In the genomic region with DNA sequence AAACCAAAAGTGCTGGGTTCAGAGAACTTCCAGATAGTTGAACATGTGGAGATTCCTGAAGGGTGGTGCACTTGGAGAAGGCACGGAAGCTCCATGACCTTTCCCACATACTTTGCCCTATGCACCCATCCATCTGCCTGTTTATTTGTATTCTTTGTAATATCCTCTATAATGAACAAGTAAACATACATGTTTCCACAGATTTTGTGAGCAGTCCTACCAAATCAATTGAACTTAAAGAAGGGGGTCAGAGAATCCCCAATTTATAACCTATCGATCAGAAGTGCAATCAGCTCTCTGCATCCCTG, we compare ENCODE assay signal across 27 cellular contexts.
"Had no signal": no experiment of that assay in that cellular context is flagged by ENCODE, and none has a peak within 500 bp of the region (broad histone marks: within the 10 kb centered on the region; RNA-seq: fewer than 3 reads in every experiment).

No MANE protein-coding gene starts in this region.

- H3K27me3 ChIP-seq: gastrocnemius medialis, right atrium auricular region, stomach, suprapubic skin, tibial artery, upper lobe of right lung had no signal

- ATAC-seq: activated CD8-positive, alpha-beta memory T cell treated with anti-CD3 and anti-CD28 coated beads, Interleukin-2, amount 10 ng/mL, durations not matched to agents 7 days and 5 days; activated CD8-positive, alpha-beta T cell treated with anti-CD3 and anti-CD28 coated beads, Interleukin-2, amount 10 ng/mL, durations not matched to agents 7 days and 5 days; activated naive CD4-positive, alpha-beta T cell treated with anti-CD3 and anti-CD28 coated beads, Interleukin-2, amount 50 U/mL, for 72 hours; activated T-cell treated with anti-CD3 and anti-CD28 coated beads, Interleukin-2, amount 50 U/mL, for 72 hours; gastrocnemius medialis; left colon; naive thymus-derived CD4-positive, alpha-beta T cell; pancreas; stimulated activated naive B cell treated with anti-CD40 and anti-IgM and Interleukin-4, amounts not matched to agents 10 μg/mL and 1 μg/mL and 100 μg/mL, for 72 hours; upper lobe of right lung had no signal

- H3K4me3 ChIP-seq: gastrocnemius medialis, pancreas, right atrium auricular region, stomach, suprapubic skin, tibial artery, upper lobe of right lung had no signal

- DNase-seq: activated CD4-positive, alpha-beta T cell treated with anti-CD3 and anti-CD28 coated beads for 1 hour; activated CD8-positive, alpha-beta memory T cell treated with anti-CD3 and anti-CD28 coated beads, Interleukin-2, amount 10 ng/mL, durations not matched to agents 7 days and 5 days; activated CD8-positive, alpha-beta T cell treated with anti-CD3 and anti-CD28 coated beads, Interleukin-2, amount 10 ng/mL, durations not matched to agents 7 days and 5 days; activated naive CD4-positive, alpha-beta T cell; activated T-cell treated with anti-CD3 and anti-CD28 coated beads, Interleukin-2, amount 50 U/mL, for 72 hours; effector memory CD4-positive, alpha-beta T cell; erythroblast; gastrocnemius medialis; glutamatergic neuron; kidney; left colon; midbrain; naive thymus-derived CD4-positive, alpha-beta T cell; pancreas; stimulated activated CD4-positive, alpha-beta T cell treated with anti-CD3 and anti-CD28 coated beads, Interleukin-15, amount 100 ng/mL, for 24 hours; stimulated activated CD4-positive, alpha-beta T cell treated with anti-CD3 and anti-CD28 coated beads, Interleukin-2, amount 100 ng/mL, for 24 hours; stimulated activated naive B cell treated with anti-CD40 and anti-IgM and Interleukin-4, amounts not matched to agents 10 μg/mL and 1 μg/mL and 100 μg/mL, for 72 hours; stomach; T-helper 9 cell; tibial artery; upper lobe of right lung had no signal

- H3K27ac ChIP-seq: gastrocnemius medialis, pancreas, right atrium auricular region, stomach, suprapubic skin, tibial artery, upper lobe of right lung had no signal

- H3K9me3 Mint-ChIP-seq: central memory CD8-positive, alpha-beta T cell had no signal

- FAIRE-seq: bronchial epithelial cell, kidney had no signal

- H3K36me3 ChIP-seq: gastrocnemius medialis, pancreas, right atrium auricular region, stomach, suprapubic skin, tibial artery, upper lobe of right lung had no signal

- H3K4me3 Mint-ChIP-seq: activated CD8-positive, alpha-beta memory T cell treated with anti-CD3 and anti-CD28 coated beads, Interleukin-2, amount 10 ng/mL, durations not matched to agents 7 days and 5 days; activated CD8-positive, alpha-beta T cell treated with anti-CD3 and anti-CD28 coated beads, Interleukin-2, amount 10 ng/mL, durations not matched to agents 7 days and 5 days; activated T-cell treated with anti-CD3 and anti-CD28 coated beads, Interleukin-2, amount 50 U/mL, for 72 hours; central memory CD8-positive, alpha-beta T cell; naive thymus-derived CD4-positive, alpha-beta T cell; stimulated activated naive B cell treated with anti-CD40 and anti-IgM and Interleukin-4, amounts not matched to agents 10 μg/mL and 1 μg/mL and 100 μg/mL, for 72 hours; T-helper 1 cell treated with Interleukin-12 subunit alpha and Interleukin-12 subunit beta and Interleukin-4 antibody, amounts not matched to agents 30 μg/mL and 1 μg/mL, for 36 hours had no signal

- H3K36me3 Mint-ChIP-seq: activated naive CD4-positive, alpha-beta T cell treated with anti-CD3 and anti-CD28 coated beads, Interleukin-2, amount 50 U/mL, for 72 hours had no signal

- H3K9me3 ChIP-seq: gastrocnemius medialis, pancreas, suprapubic skin, upper lobe of right lung had no signal

- H3K27ac Mint-ChIP-seq: activated CD8-positive, alpha-beta memory T cell treated with anti-CD3 and anti-CD28 coated beads, Interleukin-2, amount 10 ng/mL, durations not matched to agents 7 days and 5 days; activated CD8-positive, alpha-beta T cell treated with anti-CD3 and anti-CD28 coated beads, Interleukin-2, amount 10 ng/mL, durations not matched to agents 7 days and 5 days; activated naive CD4-positive, alpha-beta T cell treated with anti-CD3 and anti-CD28 coated beads, Interleukin-2, amount 50 U/mL, for 72 hours; activated T-cell treated with anti-CD3 and anti-CD28 coated beads, Interleukin-2, amount 50 U/mL, for 72 hours; naive thymus-derived CD4-positive, alpha-beta T cell; stimulated activated naive B cell treated with anti-CD40 and anti-IgM and Interleukin-4, amounts not matched to agents 10 μg/mL and 1 μg/mL and 100 μg/mL, for 72 hours; T-helper 1 cell treated with Interleukin-12 subunit alpha and Interleukin-12 subunit beta and Interleukin-4 antibody, amounts not matched to agents 30 μg/mL and 1 μg/mL, for 36 hours had no signal

- H3K4me1 ChIP-seq: gastrocnemius medialis, pancreas, right atrium auricular region had no signal
